18 cellular contexts compared by ENCODE assay signal in genomic region chr3:82790307-82791097, GRCh38.
"Had no signal": no experiment of that assay in that cellular context is flagged by ENCODE, and none has a peak within 500 bp of the region (broad histone marks: within the 10 kb centered on the region; RNA-seq: fewer than 3 reads in every experiment).

No MANE protein-coding gene starts in this region.

- DNase-seq: cortex of kidney; dorsolateral prefrontal cortex; effector memory CD4-positive, alpha-beta T cell; hippocampal formation; naive thymus-derived CD8-positive, alpha-beta T cell; posterior cingulate gyrus; stimulated activated CD4-positive, alpha-beta T cell treated with anti-CD3 and anti-CD28 coated beads, Interleukin-4, amount 100 ng/mL, for 1 hour; stimulated activated CD8-positive, alpha-beta memory T cell treated with anti-CD3 and anti-CD28 coated beads, Interleukin-4, amount 100 ng/mL, for 48 hours; tibial artery had no signal

- H3K4me1 Mint-ChIP-seq: naive thymus-derived CD8-positive, alpha-beta T cell; stimulated activated effector memory CD8-positive, alpha-beta T cell treated with anti-CD3 and anti-CD28 coated beads, Interleukin-12 subunit alpha, Interleukin-12 subunit beta, amount 100 ng/mL, for 72 hours had no signal

- H3K4me1 ChIP-seq: heart left ventricle, right atrium auricular region, tibial artery, upper lobe of left lung had no signal

- H3K27ac Mint-ChIP-seq: naive thymus-derived CD8-positive, alpha-beta T cell; stimulated activated effector memory CD8-positive, alpha-beta T cell treated with anti-CD3 and anti-CD28 coated beads, Interleukin-12 subunit alpha, Interleukin-12 subunit beta, amount 100 ng/mL, for 72 hours; stimulated activated naive CD8-positive, alpha-beta T cell treated with anti-CD3 and anti-CD28 coated beads, Interleukin-15, Interleukin-2, amounts not matched to agents 100 ng/mL and 50 ng/mL, for 24 hours had no signal

- ATAC-seq: esophagus mucosa; heart left ventricle; left lobe of liver; mucosa of descending colon; naive thymus-derived CD8-positive, alpha-beta T cell had no signal

- H3K4me3 Mint-ChIP-seq: naive thymus-derived CD8-positive, alpha-beta T cell; stimulated activated effector memory CD8-positive, alpha-beta T cell treated with anti-CD3 and anti-CD28 coated beads, Interleukin-12 subunit alpha, Interleukin-12 subunit beta, amount 100 ng/mL, for 72 hours; stimulated activated naive CD8-positive, alpha-beta T cell treated with anti-CD3 and anti-CD28 coated beads, Interleukin-15, Interleukin-2, amounts not matched to agents 100 ng/mL and 50 ng/mL, for 24 hours had no signal

- H3K36me3 ChIP-seq: heart left ventricle, right atrium auricular region, tibial artery, upper lobe of left lung had no signal

- H3K27me3 Mint-ChIP-seq: naive thymus-derived CD8-positive, alpha-beta T cell; stimulated activated naive CD8-positive, alpha-beta T cell treated with anti-CD3 and anti-CD28 coated beads, Interleukin-15, Interleukin-2, amounts not matched to agents 100 ng/mL and 50 ng/mL, for 24 hours had no signal

- H3K4me2 ChIP-seq: smooth muscle cell had no signal

- H3K9me3 ChIP-seq: heart left ventricle, right atrium auricular region, tibial artery, upper lobe of left lung had no signal

- H3K36me3 Mint-ChIP-seq: naive thymus-derived CD8-positive, alpha-beta T cell; stimulated activated effector memory CD8-positive, alpha-beta T cell treated with anti-CD3 and anti-CD28 coated beads, Interleukin-12 subunit alpha, Interleukin-12 subunit beta, amount 100 ng/mL, for 72 hours had no signal

- H3K27ac ChIP-seq: dorsolateral prefrontal cortex, heart left ventricle, right atrium auricular region, tibial artery, upper lobe of left lung had no signal

- H3K4me3 ChIP-seq: dorsolateral prefrontal cortex, heart left ventricle, mucosa of descending colon, right atrium auricular region, smooth muscle cell, tibial artery, upper lobe of left lung had no signal

- H3K27me3 ChIP-seq: dorsolateral prefrontal cortex, heart left ventricle, right atrium auricular region, tibial artery, upper lobe of left lung had no signal
